ENCODE assay signal across 15 cellular contexts in the genomic region with DNA sequence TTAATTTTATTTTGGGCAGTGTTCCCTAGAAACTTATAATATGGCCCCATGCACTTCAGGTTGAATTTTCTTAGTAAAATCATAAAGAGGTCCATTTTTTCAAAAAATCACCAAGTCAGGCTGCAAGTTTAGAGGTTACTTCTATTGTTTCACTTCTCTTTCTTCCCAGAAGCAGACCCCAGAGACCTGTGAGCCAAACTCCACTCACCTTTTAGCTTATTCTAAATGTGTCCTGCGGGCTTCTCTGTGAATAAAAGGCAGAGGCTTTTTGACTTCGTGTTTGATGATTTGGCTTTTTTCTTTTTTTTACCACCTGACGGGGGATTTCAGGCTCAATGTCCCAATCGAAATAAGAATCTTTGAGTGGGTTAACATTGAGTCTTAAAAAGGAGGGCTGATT. TPM values are rescaled to one million over a fixed set of nuclear protein-coding genes. Genes with fewer than 3 reads are reported as not detected.
DNase-seq lines count a peak whose midpoint lies in the region; ATAC-seq and TF ChIP-seq lines count a peak whose summit lies in the region.
"Had no signal": no experiment of that assay in that cellular context is flagged by ENCODE, and none has a peak within 500 bp of the region (broad histone marks: within the 10 kb centered on the region; RNA-seq: fewer than 3 reads in every experiment).

No MANE protein-coding gene starts in this region.

- no peaks in the 10 kb centered on the region for H4K20me1 ChIP-seq in SU-DHL-6 (ENCODE audit: low read depth, low read length)

- H3K9me3 ChIP-seq in SU-DHL-6 (ENCODE audit: insufficient read depth, low read length): no peaks in the 10 kb centered on the region
- H3K9me3 ChIP-seq: mucosa of descending colon had no signal

- H3K27ac Mint-ChIP-seq in stimulated activated memory B cell treated with anti-CD40 and anti-IgM and Interleukin-4, amounts not matched to agents 10 μg/mL and 1 μg/mL and 100 μg/mL, for 72 hours: peak overlapping the region; percentile 82

- peaks cover 4% of the 10 kb centered on the region for H3F3A ChIP-seq in SU-DHL-6 (ENCODE audit: insufficient read depth)

- DNase-seq in activated T-cell treated with anti-CD3 and anti-CD28 coated beads, Interleukin-2, amount 50 U/mL, for 4 hours: no peak
- DNase-seq in activated T-cell treated with anti-CD3 and anti-CD28 coated beads, Interleukin-2, amount 50 U/mL, for 48 hours: no peak
- DNase-seq in NCI-H2227 (lab: John Stamatoyannopoulos, UW; ENCODE audit: unreplicated experiment) (no peak), SW480 (ENCODE audit: low spot score) (no peak)
- DNase-seq: DMS53; mucosa of descending colon; NCI-H226; PC-9; posterior cingulate gyrus; stimulated activated CD8-positive, alpha-beta memory T cell treated with anti-CD3 and anti-CD28 coated beads, Interleukin-4, amount 100 ng/mL, for 48 hours had no signal

- H3K9me2 ChIP-seq in SU-DHL-6 (replicated peaks; ENCODE audit: insufficient read depth, low read length): no peaks in the 10 kb centered on the region

- H3K4me3 Mint-ChIP-seq in activated T-cell treated with anti-CD3 and anti-CD28 coated beads, Interleukin-2, amount 50 U/mL, for 4 hours: peak overlapping the region; percentile 20
- peak overlapping the region; percentile 65 for H3K4me3 Mint-ChIP-seq in stimulated activated memory B cell treated with anti-CD40 and anti-IgM and Interleukin-4, amounts not matched to agents 10 μg/mL and 1 μg/mL and 100 μg/mL, for 72 hours

- no peaks in the 10 kb centered on the region for H3K36me3 ChIP-seq in SU-DHL-6 (ENCODE audit: low read length)

- H3K27ac ChIP-seq in SU-DHL-6 (ENCODE audit: low read depth, low read length): peak overlapping the region; percentile 41
- H3K27ac ChIP-seq: PC-9 had no signal

- H3K27me3 ChIP-seq in SU-DHL-6 (ENCODE audit: low read length): no peaks in the 10 kb centered on the region

- H3K4me2 ChIP-seq in SU-DHL-6 (ENCODE audit: low read depth, low read length, poor library complexity, severe bottlenecking): peak overlapping the region; percentile 46
- H3K4me2 ChIP-seq: PC-9 had no signal

- no peaks in the 10 kb centered on the region for H3K79me2 ChIP-seq in SU-DHL-6 (ENCODE audit: insufficient read depth, low read length)

- no peak for ATAC-seq in activated T-cell treated with anti-CD3 and anti-CD28 coated beads, Interleukin-2, amount 50 U/mL, for 4 hours
- ATAC-seq in GM21825 (IDR thresholded peaks at IDR 0.05; ENCODE audit: unreplicated experiment) (peak; percentile 37), HG02759 (IDR thresholded peaks at IDR 0.05; ENCODE audit: unreplicated experiment) (no peak)
- peak; percentile 78 for ATAC-seq in stimulated activated memory B cell treated with anti-CD40 and anti-IgM and Interleukin-4, amounts not matched to agents 10 μg/mL and 1 μg/mL and 100 μg/mL, for 72 hours
- ATAC-seq: mucosa of descending colon had no signal

- no peak overlapping the region for H2AFZ ChIP-seq in SU-DHL-6 (ENCODE audit: low read depth, low read length, severe bottlenecking)
- H2AFZ ChIP-seq: PC-9 had no signal

- H3K4me3 ChIP-seq in SU-DHL-6 (ENCODE audit: insufficient read depth, low read length, poor library complexity, severe bottlenecking): no peak overlapping the region
- H3K4me3 ChIP-seq: mucosa of descending colon, PC-9 had no signal

- no peaks in the 10 kb centered on the region for H3K9me3 Mint-ChIP-seq in activated T-cell treated with anti-CD3 and anti-CD28 coated beads, Interleukin-2, amount 50 U/mL, for 4 hours
- H3K9me3 Mint-ChIP-seq in stimulated activated memory B cell treated with anti-CD40 and anti-IgM and Interleukin-4, amounts not matched to agents 10 μg/mL and 1 μg/mL and 100 μg/mL, for 72 hours: no peaks in the 10 kb centered on the region

- H3K36me3 Mint-ChIP-seq in activated T-cell treated with anti-CD3 and anti-CD28 coated beads, Interleukin-2, amount 50 U/mL, for 4 hours (ENCODE audit: insufficient read depth): peaks cover 35% of the 10 kb centered on the region
- H3K36me3 Mint-ChIP-seq in stimulated activated memory B cell treated with anti-CD40 and anti-IgM and Interleukin-4, amounts not matched to agents 10 μg/mL and 1 μg/mL and 100 μg/mL, for 72 hours: peaks cover 57% of the 10 kb centered on the region

- H3K27me3 Mint-ChIP-seq in activated T-cell treated with anti-CD3 and anti-CD28 coated beads, Interleukin-2, amount 50 U/mL, for 4 hours (ENCODE audit: low read depth): no peaks in the 10 kb centered on the region
- no peaks in the 10 kb centered on the region for H3K27me3 Mint-ChIP-seq in stimulated activated memory B cell treated with anti-CD40 and anti-IgM and Interleukin-4, amounts not matched to agents 10 μg/mL and 1 μg/mL and 100 μg/mL, for 72 hours

- no peak for TF ChIP-seq CTCF in SU-DHL-6 (IDR thresholded peaks at IDR 0.05; ENCODE audit: insufficient read depth, low read length, poor library complexity, severe bottlenecking)

- peaks cover 82% of the 10 kb centered on the region for H3K4me1 Mint-ChIP-seq in activated T-cell treated with anti-CD3 and anti-CD28 coated beads, Interleukin-2, amount 50 U/mL, for 4 hours (ENCODE audit: low read depth)
- peaks cover 92% of the 10 kb centered on the region for H3K4me1 Mint-ChIP-seq in stimulated activated memory B cell treated with anti-CD40 and anti-IgM and Interleukin-4, amounts not matched to agents 10 μg/mL and 1 μg/mL and 100 μg/mL, for 72 hours

- no peak overlapping the region for H3K9ac ChIP-seq in SU-DHL-6 (ENCODE audit: low read length)

RNA-seq across cellular contexts. Expression of gene PRKCB, which starts 7.4 kb away (rescaled TPM):
- 10 to 100 TPM; 41.4 to 66.8 (median 63.3) TPM for total RNA-seq in activated T-cell treated with anti-CD3 and anti-CD28 coated beads, Interleukin-2, amount 50 U/mL, for 4 hours
- total RNA-seq: fibroblast of villous mesenchyme, PC-9 had no signal

Comparison
In these comparisons a context has a peak if more than half of its experiments do, and no peak if none do; other contexts are left out.
1. ATAC-seq: peak in GM21825 (single experiment) and stimulated activated memory B cell treated with anti-CD40 and anti-IgM and Interleukin-4, amounts not matched to agents 10 μg/mL and 1 μg/mL and 100 μg/mL, for 72 hours (single experiment); none in activated T-cell treated with anti-CD3 and anti-CD28 coated beads, Interleukin-2, amount 50 U/mL, for 4 hours (0 of 2) and HG02759 (single experiment).